1 cellular context compared by ENCODE assay signal in the genomic region with DNA sequence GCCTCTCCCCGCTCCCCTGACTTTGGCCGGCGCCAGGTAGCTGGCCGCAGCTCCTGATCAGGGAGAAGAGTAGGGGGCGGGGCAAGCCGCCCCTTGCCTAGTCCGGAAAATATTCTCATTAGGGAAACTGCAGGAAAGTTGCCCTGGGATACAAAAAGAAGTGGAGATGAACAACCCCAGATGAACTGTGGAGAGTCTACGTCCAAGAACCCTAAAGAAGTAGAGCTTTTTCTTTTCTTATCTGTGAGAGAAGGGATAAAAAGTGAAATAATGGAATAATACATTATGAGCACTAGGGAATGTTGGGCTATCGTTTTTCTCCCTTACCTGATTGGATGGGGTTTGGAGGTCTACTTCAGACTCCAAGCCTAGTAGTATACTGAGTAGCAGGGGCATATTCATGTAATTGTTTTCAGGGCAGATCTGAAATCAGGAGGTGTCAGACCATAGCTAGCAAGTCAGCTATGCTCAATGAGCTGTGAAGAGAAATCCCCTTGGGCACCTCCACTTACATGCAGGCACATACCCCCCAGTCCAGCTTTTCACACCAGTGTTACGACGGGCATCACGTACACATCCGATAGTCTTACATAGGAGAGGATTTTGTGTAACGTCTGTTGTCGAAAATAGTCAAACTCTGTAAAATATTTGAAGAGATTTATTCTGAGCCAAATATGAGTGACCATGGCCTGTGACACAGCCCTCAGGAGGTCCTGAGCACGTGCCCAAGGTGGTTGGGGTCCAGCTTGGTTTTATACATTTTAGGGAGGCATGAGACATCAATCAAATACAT.
A peak's percentile ranks its signal among the peaks of the same experiment; 100 is the strongest.
TF ChIP-seq lines count a peak whose summit lies in the region.

No MANE protein-coding gene starts in this region.

TF ChIP-seq in K562, 482 proteins besides CTCF, POLR2A, EP300 and RAD21:
- TF ChIP-seq, protein P1, sequence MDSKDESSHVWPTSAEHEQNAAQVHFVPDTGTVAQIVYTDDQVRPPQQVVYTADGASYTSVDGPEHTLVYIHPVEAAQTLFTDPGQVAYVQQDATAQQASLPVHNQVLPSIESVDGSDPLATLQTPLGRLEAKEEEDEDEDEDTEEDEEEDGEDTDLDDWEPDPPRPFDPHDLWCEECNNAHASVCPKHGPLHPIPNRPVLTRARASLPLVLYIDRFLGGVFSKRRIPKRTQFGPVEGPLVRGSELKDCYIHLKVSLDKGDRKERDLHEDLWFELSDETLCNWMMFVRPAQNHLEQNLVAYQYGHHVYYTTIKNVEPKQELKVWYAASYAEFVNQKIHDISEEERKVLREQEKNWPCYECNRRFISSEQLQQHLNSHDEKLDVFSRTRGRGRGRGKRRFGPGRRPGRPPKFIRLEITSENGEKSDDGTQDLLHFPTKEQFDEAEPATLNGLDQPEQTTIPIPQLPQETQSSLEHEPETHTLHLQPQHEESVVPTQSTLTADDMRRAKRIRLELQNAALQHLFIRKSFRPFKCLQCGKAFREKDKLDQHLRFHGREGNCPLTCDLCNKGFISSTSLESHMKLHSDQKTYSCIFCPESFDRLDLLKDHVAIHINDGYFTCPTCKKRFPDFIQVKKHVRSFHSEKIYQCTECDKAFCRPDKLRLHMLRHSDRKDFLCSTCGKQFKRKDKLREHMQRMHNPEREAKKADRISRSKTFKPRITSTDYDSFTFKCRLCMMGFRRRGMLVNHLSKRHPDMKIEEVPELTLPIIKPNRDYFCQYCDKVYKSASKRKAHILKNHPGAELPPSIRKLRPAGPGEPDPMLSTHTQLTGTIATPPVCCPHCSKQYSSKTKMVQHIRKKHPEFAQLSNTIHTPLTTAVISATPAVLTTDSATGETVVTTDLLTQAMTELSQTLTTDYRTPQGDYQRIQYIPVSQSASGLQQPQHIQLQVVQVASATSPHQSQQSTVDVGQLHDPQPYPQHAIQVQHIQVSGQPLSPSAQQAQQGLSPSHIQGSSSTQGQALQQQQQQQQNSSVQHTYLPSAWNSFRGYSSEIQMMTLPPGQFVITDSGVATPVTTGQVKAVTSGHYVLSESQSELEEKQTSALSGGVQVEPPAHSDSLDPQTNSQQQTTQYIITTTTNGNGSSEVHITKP (IDR thresholded peaks at IDR 0.05; ENCODE audit: partially characterized antibody): peak; percentile 20
- TF ChIP-seq FOSL1 (tag; conservative IDR thresholded peaks at IDR 0.05) (0 out of 2 replicates have a peak, but pooled peaks have one; percentile 5), SP1 (CRISPR knock-in tag; IDR thresholded peaks at IDR 0.05) (peak; percentile 47; the same call in 1 of the 2 replicates), SIN3A (IDR thresholded peaks at IDR 0.05; ENCODE audit: borderline replicate concordance in 2 of 2, control insufficient read depth in 1 of 2, low read depth in 2 of 2, low read length in 2 of 2) (0 out of 4 replicates have a peak, but pooled peaks of 1 of the 2 experiments have one; percentile 39), GABPB2 (CRISPR knock-in tag; conservative IDR thresholded peaks at IDR 0.05) (no peak), NR3C1 (CRISPR knock-in tag; IDR thresholded peaks at IDR 0.05) (no peak), FOS (IDR thresholded peaks at IDR 0.05; ENCODE audit: extremely low read depth, insufficient read length) (no peak), TGIF2 (CRISPR knock-in tag; IDR thresholded peaks at IDR 0.05) (no peak), LCOR (CRISPR knock-in tag; IDR thresholded peaks at IDR 0.05) (0 out of 2 replicates have a peak, but pooled peaks have one; percentile 41), HSF4 (CRISPR knock-in tag; IDR thresholded peaks at IDR 0.05; ENCODE audit: borderline replicate concordance) (no peak), ZBTB1 (CRISPR knock-in tag; IDR thresholded peaks at IDR 0.05; ENCODE audit: borderline replicate concordance, low read depth) (no peak)
- TF ChIP-seq, protein P2, sequence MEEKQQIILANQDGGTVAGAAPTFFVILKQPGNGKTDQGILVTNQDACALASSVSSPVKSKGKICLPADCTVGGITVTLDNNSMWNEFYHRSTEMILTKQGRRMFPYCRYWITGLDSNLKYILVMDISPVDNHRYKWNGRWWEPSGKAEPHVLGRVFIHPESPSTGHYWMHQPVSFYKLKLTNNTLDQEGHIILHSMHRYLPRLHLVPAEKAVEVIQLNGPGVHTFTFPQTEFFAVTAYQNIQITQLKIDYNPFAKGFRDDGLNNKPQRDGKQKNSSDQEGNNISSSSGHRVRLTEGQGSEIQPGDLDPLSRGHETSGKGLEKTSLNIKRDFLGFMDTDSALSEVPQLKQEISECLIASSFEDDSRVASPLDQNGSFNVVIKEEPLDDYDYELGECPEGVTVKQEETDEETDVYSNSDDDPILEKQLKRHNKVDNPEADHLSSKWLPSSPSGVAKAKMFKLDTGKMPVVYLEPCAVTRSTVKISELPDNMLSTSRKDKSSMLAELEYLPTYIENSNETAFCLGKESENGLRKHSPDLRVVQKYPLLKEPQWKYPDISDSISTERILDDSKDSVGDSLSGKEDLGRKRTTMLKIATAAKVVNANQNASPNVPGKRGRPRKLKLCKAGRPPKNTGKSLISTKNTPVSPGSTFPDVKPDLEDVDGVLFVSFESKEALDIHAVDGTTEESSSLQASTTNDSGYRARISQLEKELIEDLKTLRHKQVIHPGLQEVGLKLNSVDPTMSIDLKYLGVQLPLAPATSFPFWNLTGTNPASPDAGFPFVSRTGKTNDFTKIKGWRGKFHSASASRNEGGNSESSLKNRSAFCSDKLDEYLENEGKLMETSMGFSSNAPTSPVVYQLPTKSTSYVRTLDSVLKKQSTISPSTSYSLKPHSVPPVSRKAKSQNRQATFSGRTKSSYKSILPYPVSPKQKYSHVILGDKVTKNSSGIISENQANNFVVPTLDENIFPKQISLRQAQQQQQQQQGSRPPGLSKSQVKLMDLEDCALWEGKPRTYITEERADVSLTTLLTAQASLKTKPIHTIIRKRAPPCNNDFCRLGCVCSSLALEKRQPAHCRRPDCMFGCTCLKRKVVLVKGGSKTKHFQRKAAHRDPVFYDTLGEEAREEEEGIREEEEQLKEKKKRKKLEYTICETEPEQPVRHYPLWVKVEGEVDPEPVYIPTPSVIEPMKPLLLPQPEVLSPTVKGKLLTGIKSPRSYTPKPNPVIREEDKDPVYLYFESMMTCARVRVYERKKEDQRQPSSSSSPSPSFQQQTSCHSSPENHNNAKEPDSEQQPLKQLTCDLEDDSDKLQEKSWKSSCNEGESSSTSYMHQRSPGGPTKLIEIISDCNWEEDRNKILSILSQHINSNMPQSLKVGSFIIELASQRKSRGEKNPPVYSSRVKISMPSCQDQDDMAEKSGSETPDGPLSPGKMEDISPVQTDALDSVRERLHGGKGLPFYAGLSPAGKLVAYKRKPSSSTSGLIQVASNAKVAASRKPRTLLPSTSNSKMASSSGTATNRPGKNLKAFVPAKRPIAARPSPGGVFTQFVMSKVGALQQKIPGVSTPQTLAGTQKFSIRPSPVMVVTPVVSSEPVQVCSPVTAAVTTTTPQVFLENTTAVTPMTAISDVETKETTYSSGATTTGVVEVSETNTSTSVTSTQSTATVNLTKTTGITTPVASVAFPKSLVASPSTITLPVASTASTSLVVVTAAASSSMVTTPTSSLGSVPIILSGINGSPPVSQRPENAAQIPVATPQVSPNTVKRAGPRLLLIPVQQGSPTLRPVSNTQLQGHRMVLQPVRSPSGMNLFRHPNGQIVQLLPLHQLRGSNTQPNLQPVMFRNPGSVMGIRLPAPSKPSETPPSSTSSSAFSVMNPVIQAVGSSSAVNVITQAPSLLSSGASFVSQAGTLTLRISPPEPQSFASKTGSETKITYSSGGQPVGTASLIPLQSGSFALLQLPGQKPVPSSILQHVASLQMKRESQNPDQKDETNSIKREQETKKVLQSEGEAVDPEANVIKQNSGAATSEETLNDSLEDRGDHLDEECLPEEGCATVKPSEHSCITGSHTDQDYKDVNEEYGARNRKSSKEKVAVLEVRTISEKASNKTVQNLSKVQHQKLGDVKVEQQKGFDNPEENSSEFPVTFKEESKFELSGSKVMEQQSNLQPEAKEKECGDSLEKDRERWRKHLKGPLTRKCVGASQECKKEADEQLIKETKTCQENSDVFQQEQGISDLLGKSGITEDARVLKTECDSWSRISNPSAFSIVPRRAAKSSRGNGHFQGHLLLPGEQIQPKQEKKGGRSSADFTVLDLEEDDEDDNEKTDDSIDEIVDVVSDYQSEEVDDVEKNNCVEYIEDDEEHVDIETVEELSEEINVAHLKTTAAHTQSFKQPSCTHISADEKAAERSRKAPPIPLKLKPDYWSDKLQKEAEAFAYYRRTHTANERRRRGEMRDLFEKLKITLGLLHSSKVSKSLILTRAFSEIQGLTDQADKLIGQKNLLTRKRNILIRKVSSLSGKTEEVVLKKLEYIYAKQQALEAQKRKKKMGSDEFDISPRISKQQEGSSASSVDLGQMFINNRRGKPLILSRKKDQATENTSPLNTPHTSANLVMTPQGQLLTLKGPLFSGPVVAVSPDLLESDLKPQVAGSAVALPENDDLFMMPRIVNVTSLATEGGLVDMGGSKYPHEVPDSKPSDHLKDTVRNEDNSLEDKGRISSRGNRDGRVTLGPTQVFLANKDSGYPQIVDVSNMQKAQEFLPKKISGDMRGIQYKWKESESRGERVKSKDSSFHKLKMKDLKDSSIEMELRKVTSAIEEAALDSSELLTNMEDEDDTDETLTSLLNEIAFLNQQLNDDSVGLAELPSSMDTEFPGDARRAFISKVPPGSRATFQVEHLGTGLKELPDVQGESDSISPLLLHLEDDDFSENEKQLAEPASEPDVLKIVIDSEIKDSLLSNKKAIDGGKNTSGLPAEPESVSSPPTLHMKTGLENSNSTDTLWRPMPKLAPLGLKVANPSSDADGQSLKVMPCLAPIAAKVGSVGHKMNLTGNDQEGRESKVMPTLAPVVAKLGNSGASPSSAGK (IDR thresholded peaks at IDR 0.05): 0 out of 2 replicates have a peak, but pooled peaks have one; percentile 10
